ENCODE assay signal across 11 cellular contexts in the genomic region with DNA sequence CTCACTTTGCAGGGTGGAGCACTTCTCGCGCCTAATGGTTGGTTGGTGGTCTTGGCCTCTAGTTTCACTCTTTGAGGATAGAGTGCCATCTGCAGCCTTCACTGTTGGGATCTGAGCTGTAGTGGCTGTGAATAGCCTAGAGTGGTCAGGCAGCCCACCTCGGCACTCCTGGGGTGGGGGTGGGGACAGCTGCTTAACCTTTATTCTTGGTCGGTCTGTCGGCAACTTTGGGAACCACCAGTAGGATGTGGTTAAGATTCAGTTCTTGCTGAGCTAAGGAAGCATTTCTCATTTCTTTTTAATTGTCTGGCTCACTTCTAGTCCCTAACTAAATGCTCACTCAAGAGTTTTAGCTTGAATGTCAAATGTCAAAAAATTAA. TPM values are rescaled to one million over a fixed set of nuclear protein-coding genes. Genes with fewer than 3 reads are reported as not detected.
A peak's percentile ranks its signal among the peaks of the same experiment; 100 is the strongest.
DNase-seq lines count a peak whose midpoint lies in the region; ATAC-seq, FAIRE-seq and TF ChIP-seq lines count a peak whose summit lies in the region.
"Had no signal": no experiment of that assay in that cellular context is flagged by ENCODE, and none has a peak within 500 bp of the region (broad histone marks: within the 10 kb centered on the region; RNA-seq: fewer than 3 reads in every experiment).

No MANE protein-coding gene starts in this region.

- in situ Hi-C loops in K562 (cut with MboI): no loop called here

- no peaks in the 10 kb centered on the region for H3K9me3 Mint-ChIP-seq in MCF 10A (ENCODE audit: unreplicated experiment)
- H3K9me3 Mint-ChIP-seq in stimulated activated naive CD8-positive, alpha-beta T cell treated with anti-CD3 and anti-CD28 coated beads, Interleukin-15, Interleukin-2, amounts not matched to agents 100 ng/mL and 50 ng/mL, for 24 hours: no peaks in the 10 kb centered on the region

- POLR2A ChIA-PET in MCF 10A (lab: Yijun Ruan, JAX): interaction anchor here (0.9 to 1.5 kb wide), 5 partner anchors 12 to 83 kb away, joined by 3 to 6 read pairs (median 3); a partner anchor contains a TSS
- POLR2A ChIA-PET in OCI-LY7 (lab: Charles Lee): interaction anchor here (0.6 to 1.9 kb wide), 2 partner anchors 21 to 152 kb away, joined by 4 to 8 read pairs; a partner anchor contains a TSS
- POLR2A ChIA-PET in K562 (lab: Yijun Ruan, JAX): interaction anchor here (0.7 to 4.6 kb wide), 9 partner anchors 8 to 123 kb away, joined by 3 to 22 read pairs (median 3); a partner anchor contains a TSS

- no TSS peak for BruUV-seq in MCF 10A (replicated peaks; lab: Mats Ljungman, UMichigan)
- no TSS peak for BruUV-seq in OCI-LY7 (replicated peaks; lab: Mats Ljungman, UMichigan)
- BruUV-seq in K562 (replicated peaks; lab: Mats Ljungman, UMichigan): no TSS peak

- H3K9me3 ChIP-seq in breast epithelium (no peaks in the 10 kb centered on the region), OCI-LY7 (ENCODE audit: low read length) (no peaks in the 10 kb centered on the region), K562 (replicated peaks; ENCODE audit: control insufficient read depth, insufficient read depth, low read depth, low read length) (no peaks in the 10 kb centered on the region), WERI-Rb-1 (ENCODE audit: severe bottlenecking) (no peaks in the 10 kb centered on the region)
- H3K9me3 ChIP-seq: prostate gland had no signal

- no peak for TF ChIP-seq EP300 in K562 (IDR thresholded peaks at IDR 0.05; ENCODE audit: low read length)

- H3K36me3 ChIP-seq in breast epithelium (peaks cover 19% of the 10 kb centered on the region), OCI-LY7 (ENCODE audit: insufficient read depth, low read length) (peaks cover 81% of the 10 kb centered on the region), K562 (ENCODE audit: control insufficient read depth, insufficient read depth, low read length) (peaks cover 71% of the 10 kb centered on the region), WERI-Rb-1 (peaks cover 75% of the 10 kb centered on the region)

- no peak for TF ChIP-seq POLR2A in breast epithelium (IDR thresholded peaks at IDR 0.05)
- TF ChIP-seq POLR2A in K562 (conservative IDR thresholded peaks at IDR 0.05): no peak

- no peak for FAIRE-seq in K562 (lab: Jason Lieb, UNC)

- H3K27me3 ChIP-seq in breast epithelium (no peaks in the 10 kb centered on the region), K562 (ENCODE audit: control insufficient read depth in 2 of 2, insufficient read depth in 2 of 2, low read length in 2 of 2) (no peaks in the 10 kb centered on the region), WERI-Rb-1 (ENCODE audit: insufficient read depth, low read depth, severe bottlenecking) (no peaks in the 10 kb centered on the region)

- no peak for ATAC-seq in K562

- H3K27ac ChIP-seq in breast epithelium: no peak overlapping the region
- H3K27ac ChIP-seq in OCI-LY7 (ENCODE audit: low read depth, low read length, poor library complexity, severe bottlenecking): peak overlapping the region; percentile 3
- no peak overlapping the region for H3K27ac ChIP-seq in K562 (ENCODE audit: extremely low read depth, low read depth, low read length)
- no peak overlapping the region for H3K27ac ChIP-seq in WERI-Rb-1
- H3K27ac ChIP-seq: HL-60, prostate gland had no signal

- H3K27me3 Mint-ChIP-seq in MCF 10A (ENCODE audit: insufficient read depth, unreplicated experiment): no peaks in the 10 kb centered on the region
- H3K27me3 Mint-ChIP-seq in stimulated activated naive CD8-positive, alpha-beta T cell treated with anti-CD3 and anti-CD28 coated beads, Interleukin-15, Interleukin-2, amounts not matched to agents 100 ng/mL and 50 ng/mL, for 24 hours: no peaks in the 10 kb centered on the region

- 88% methylated on average over 5 of the region's 5 CpGs for WGBS in K562 (ENCODE audit: insufficient coverage, low coverage, missing lambda C conversion rate)

- H3K4me1 Mint-ChIP-seq in MCF 10A (ENCODE audit: insufficient read depth, unreplicated experiment): no peaks in the 10 kb centered on the region
- peaks cover 65% of the 10 kb centered on the region for H3K4me1 Mint-ChIP-seq in stimulated activated naive CD8-positive, alpha-beta T cell treated with anti-CD3 and anti-CD28 coated beads, Interleukin-15, Interleukin-2, amounts not matched to agents 100 ng/mL and 50 ng/mL, for 24 hours (ENCODE audit: low read depth)

- H3K79me2 ChIP-seq in OCI-LY7 (ENCODE audit: insufficient read depth, low read depth, low read length) (no peaks in the 10 kb centered on the region), K562 (ENCODE audit: control insufficient read depth, insufficient read depth, low read length) (no peaks in the 10 kb centered on the region)

- H2AFZ ChIP-seq in OCI-LY7 (ENCODE audit: low read length): no peak overlapping the region
- H2AFZ ChIP-seq in K562 (ENCODE audit: low read depth, low read length): no peak overlapping the region

- H3K4me1 ChIP-seq in breast epithelium (no peaks in the 10 kb centered on the region), OCI-LY7 (ENCODE audit: insufficient read depth, low read length, poor library complexity, severe bottlenecking) (peaks cover 13% of the 10 kb centered on the region), K562 (replicated peaks in 1 of 2; ENCODE audit: control insufficient read depth in 2 of 2, insufficient read depth in 2 of 2, low read length in 2 of 2) (no peaks in the 10 kb centered on the region)

- H3K4me3 Mint-ChIP-seq in MCF 10A (ENCODE audit: unreplicated experiment): no peak overlapping the region
- peak overlapping the region; percentile 59 for H3K4me3 Mint-ChIP-seq in stimulated activated naive CD8-positive, alpha-beta T cell treated with anti-CD3 and anti-CD28 coated beads, Interleukin-15, Interleukin-2, amounts not matched to agents 100 ng/mL and 50 ng/mL, for 24 hours

- intact Hi-C loops in MCF 10A (cut with micrococcal nuclease): no loop called here
- intact Hi-C loops in breast epithelium (cut with DNase I; ENCODE audit: low total_unique reads): no loop called here
- intact Hi-C loops in OCI-LY7 (cut with micrococcal nuclease; ENCODE audit: unreplicated experiment): no loop called here
- intact Hi-C loops in K562 (cut with micrococcal nuclease): no loop called here

- no peak for TF ChIP-seq RAD21 in K562 (CRISPR knock-in tag; conservative IDR thresholded peaks at IDR 0.05 in 1 of 2, IDR thresholded peaks at IDR 0.05 in 1 of 2)

- peaks cover 87% of the 10 kb centered on the region for H3K36me3 Mint-ChIP-seq in MCF 10A (ENCODE audit: insufficient read depth, unreplicated experiment)
- peaks cover 67% of the 10 kb centered on the region for H3K36me3 Mint-ChIP-seq in stimulated activated naive CD8-positive, alpha-beta T cell treated with anti-CD3 and anti-CD28 coated beads, Interleukin-15, Interleukin-2, amounts not matched to agents 100 ng/mL and 50 ng/mL, for 24 hours (ENCODE audit: low read depth)

- CTCF ChIA-PET in MCF 10A (lab: Yijun Ruan, JAX): interaction anchor here (0.6 to 2.7 kb wide), 17 partner anchors 10 to 232 kb away, joined by 3 to 15 read pairs (median 4); a partner anchor contains a TSS
- CTCF ChIA-PET in OCI-LY7 (lab: Charles Lee; ENCODE audit: unreplicated experiment): interaction anchor here (1.4 kb wide), 1 partner anchor 21 kb away, joined by 5 read pairs; a partner anchor contains a TSS
- CTCF ChIA-PET in K562 (lab: Yijun Ruan, JAX; ENCODE audit: low intra/inter-chr PET ratio): interaction anchor here (0.8 to 3.3 kb wide), 3 partner anchors 76 to 127 kb away, joined by 3 to 26 read pairs (median 3); no protein-coding TSS in a partner anchor

- TF ChIP-seq CTCF in MCF 10A (IDR thresholded peaks at IDR 0.05; ENCODE audit: unreplicated experiment): no peak
- TF ChIP-seq CTCF in breast epithelium (IDR thresholded peaks at IDR 0.05): no peak
- no peak for TF ChIP-seq CTCF in OCI-LY7 (conservative IDR thresholded peaks at IDR 0.05; ENCODE audit: low read length)
- no peak for TF ChIP-seq CTCF in K562 (IDR thresholded peaks at IDR 0.05 in 2 of 3, conservative IDR thresholded peaks at IDR 0.05 in 1 of 3; ENCODE audit: insufficient read depth in 2 of 3, low read depth in 1 of 3, low read length in 3 of 3)
- no peak for TF ChIP-seq CTCF in WERI-Rb-1 (IDR thresholded peaks at IDR 0.05; ENCODE audit: low read depth, low read length)

- H4K20me1 ChIP-seq in OCI-LY7 (ENCODE audit: insufficient read depth, low read length) (no peaks in the 10 kb centered on the region), K562 (replicated peaks; ENCODE audit: control insufficient read depth, insufficient read depth, low read length) (0 out of 2 replicates have a peak, but pooled peaks cover 4% of the 10 kb centered on the region)

- H3K27ac Mint-ChIP-seq in MCF 10A (ENCODE audit: low read depth, unreplicated experiment): peak overlapping the region; percentile 61
- peak overlapping the region; percentile 88 for H3K27ac Mint-ChIP-seq in stimulated activated naive CD8-positive, alpha-beta T cell treated with anti-CD3 and anti-CD28 coated beads, Interleukin-15, Interleukin-2, amounts not matched to agents 100 ng/mL and 50 ng/mL, for 24 hours

- H3K9ac ChIP-seq in K562 (ENCODE audit: insufficient read depth in 1 of 2, low read depth in 2 of 2, low read length in 2 of 2): peak overlapping the region in 1 of 2 experiments; percentile 11; a peak in 1 of 4 replicates

- DNase-seq in MCF 10A (ENCODE audit: unreplicated experiment) (no peak), breast epithelium (ENCODE audit: low spot score in 2 of 2) (no peak), OCI-LY7 (ENCODE audit: low spot score) (no peak), K562 (ENCODE audit: extremely low read depth in 1 of 4, low spot score in 3 of 4) (no peak), WERI-Rb-1 (no peak), SW480 (ENCODE audit: low spot score) (no peak), mesenteric fat pad (ENCODE audit: low spot score) (no peak)
- DNase-seq: foreskin melanocyte had no signal

- no peaks in the 10 kb centered on the region for H3K9me1 ChIP-seq in K562 (ENCODE audit: control insufficient read depth, insufficient read depth, low read length)

- H3K9me2 ChIP-seq in OCI-LY7 (ENCODE audit: insufficient read depth, low read length): no peaks in the 10 kb centered on the region

- H3K4me2 ChIP-seq in OCI-LY7 (ENCODE audit: low read length) (no peak overlapping the region), K562 (ENCODE audit: insufficient read depth, low read length) (no peak overlapping the region)

- no peak overlapping the region for H3K4me3 ChIP-seq in breast epithelium
- H3K4me3 ChIP-seq in OCI-LY7 (ENCODE audit: low read depth, low read length, poor library complexity, severe bottlenecking): no peak overlapping the region
- no peak overlapping the region for H3K4me3 ChIP-seq in K562
- no peak overlapping the region for H3K4me3 ChIP-seq in WERI-Rb-1 (ENCODE audit: low read depth, low read length)
- H3K4me3 ChIP-seq: prostate gland had no signal

RNA-seq across cellular contexts. Expression of a gene that starts 21.1 kb away (rescaled TPM):
- total RNA-seq in MCF 10A (2022) (517 and 606 TPM in 2 replicates), breast epithelium (100 to 1,000 TPM; 364 to 620 (median 409) TPM), OCI-LY7 (2022) (170 and 172 TPM in 2 replicates), K562 (2014; rRNA removed) (147 and 188 TPM in 2 replicates), K562 (2014; rRNA removed; fragmentation: Illumina TruSeq; extraction: Trizol) (268 and 290 TPM in 2 replicates), K562 (2015; rRNA removed; fragmentation: Illumina TruSeq; extraction: Trizol) (247 and 254 TPM in 2 replicates), K562 (2021) (322 and 355 TPM in 2 replicates), mesenteric fat pad (477 TPM)
- total RNA-seq in OCI-LY7 (2014; rRNA removed; shearing (Covaris generic)): 116 and 120 TPM in 2 replicates
- total RNA-seq in K562 (2011; cell fraction: chromatin; rRNA removed; ENCODE audit: low replicate concordance): 401 and 445 TPM in 2 replicates
- total RNA-seq in K562 (2011; cell fraction: nucleolus; rRNA removed): 407 and 460 TPM in 2 replicates
- 608 and 797 TPM in 2 replicates for total RNA-seq in K562 (2011; cell fraction: nucleoplasm; rRNA removed)
- polyA plus RNA-seq in K562 (2011; rRNA removed) (357 and 403 TPM in 2 replicates), K562 (2014; fragmentation: Illumina TruSeq; extraction: Trizol) (325 and 352 TPM in 2 replicates), K562 (2014; fragmentation: Nextera tagmentation; extraction: Ambion mirVana) (1,000 to 10,000 TPM; 1,205 to 1,288 TPM), K562 (2014; rRNA removed) (197 and 209 TPM in 2 replicates)
- 276 and 434 TPM in 2 replicates for polyA plus RNA-seq in K562 (2011; cell fraction: cytosol; rRNA removed)
- polyA plus RNA-seq in K562 (2011; cell fraction: nucleus; rRNA removed): 186 and 273 TPM in 2 replicates
- polyA plus RNA-seq in K562 (2012): 452 and 476 TPM in 2 replicates
- polyA minus RNA-seq in K562 (2011; rRNA and poly(A)+ RNA removed): 220 and 237 TPM in 2 replicates
- 91.4 and 130 TPM in 2 replicates for polyA minus RNA-seq in K562 (2011; cell fraction: cytosol; rRNA and poly(A)+ RNA removed)
- 50.4 and 88.6 TPM in 2 replicates for polyA minus RNA-seq in K562 (2011; cell fraction: nucleus; rRNA and poly(A)+ RNA removed)

RNA-seq across cellular contexts. Expression of a gene that starts 55.3 kb away (rescaled TPM):
- total RNA-seq in MCF 10A (2022): 0.58 and 0.91 TPM in 2 replicates
- 10 to 100 TPM in 2 of 3 donors, 1 to 10 TPM in 1; 9.8 to 13.8 (median 13.3) TPM for total RNA-seq in breast epithelium
- 28.7 and 29.6 TPM in 2 replicates for total RNA-seq in OCI-LY7 (2014; rRNA removed; shearing (Covaris generic))
- 13.8 and 15.6 TPM in 2 replicates for total RNA-seq in OCI-LY7 (2022)
- 38.8 and 46.8 TPM in 2 replicates for total RNA-seq in K562 (2011; cell fraction: chromatin; rRNA removed; ENCODE audit: low replicate concordance)
- total RNA-seq in K562 (2011; cell fraction: nucleolus; rRNA removed): 17.4 and 19.8 TPM in 2 replicates
- total RNA-seq in K562 (2011; cell fraction: nucleoplasm; rRNA removed): 20.3 and 21.7 TPM in 2 replicates
- 8.8 and 9.5 TPM in 2 replicates for total RNA-seq in K562 (2014; rRNA removed)
- 6.8 and 7.9 TPM in 2 replicates for total RNA-seq in K562 (2014; rRNA removed; fragmentation: Illumina TruSeq; extraction: Trizol)
- total RNA-seq in K562 (2015; rRNA removed; fragmentation: Illumina TruSeq; extraction: Trizol): 6.4 and 7.1 TPM in 2 replicates
- 11.1 and 14.4 TPM in 2 replicates for total RNA-seq in K562 (2021)
- polyA plus RNA-seq in K562 (2011; rRNA removed): 6.9 and 7.0 TPM in 2 replicates
- 5.4 and 7.5 TPM in 2 replicates for polyA plus RNA-seq in K562 (2011; cell fraction: cytosol; rRNA removed)
- polyA plus RNA-seq in K562 (2011; cell fraction: nucleus; rRNA removed): 22.2 and 25.7 TPM in 2 replicates
- 8.6 and 13.4 TPM in 2 replicates for polyA plus RNA-seq in K562 (2012)
- 6.7 and 7.7 TPM in 2 replicates for polyA plus RNA-seq in K562 (2014; fragmentation: Illumina TruSeq; extraction: Trizol)
- polyA plus RNA-seq in K562 (2014; fragmentation: Nextera tagmentation; extraction: Ambion mirVana): under 1 TPM; 0.49 to 0.53 TPM
- 5.4 and 7.4 TPM in 2 replicates for polyA plus RNA-seq in K562 (2014; rRNA removed)
- polyA minus RNA-seq in K562 (2011; rRNA and poly(A)+ RNA removed): 17.9 and 21.0 TPM in 2 replicates
- 8.6 and 11.9 TPM in 2 replicates for polyA minus RNA-seq in K562 (2011; cell fraction: cytosol; rRNA and poly(A)+ RNA removed)
- polyA minus RNA-seq in K562 (2011; cell fraction: nucleus; rRNA and poly(A)+ RNA removed): 8.9 and 16.9 TPM in 2 replicates
- 26.4 TPM for total RNA-seq in mesenteric fat pad
